10 cellular contexts compared by ENCODE assay signal in genomic region chr11:114164546-114164945, GRCh38.
DNase-seq lines count a peak whose midpoint lies in the region; FAIRE-seq and TF ChIP-seq lines count a peak whose summit lies in the region.
"Had no signal": no experiment of that assay in that cellular context is flagged by ENCODE, and none has a peak within 500 bp of the region (broad histone marks: within the 10 kb centered on the region; RNA-seq: fewer than 3 reads in every experiment).

No MANE protein-coding gene starts in this region.

- no peak for DNase-seq in Peyer's patch
- no peak for DNase-seq in caudate nucleus (lab: John Stamatoyannopoulos, UW)
- DNase-seq in suprapubic skin (ENCODE audit: low spot score in 2 of 2), result no peak
- DNase-seq in NCI-H748 treated with DMSO at 0.1 percent for 48 hours (lab: John Stamatoyannopoulos, UW), result no peak
- DNase-seq in frontal cortex (ENCODE audit: low spot score in 2 of 2), result no peak
- no peak for DNase-seq in urothelium cell line (ENCODE audit: low spot score)
- DNase-seq: activated effector memory CD4-positive, alpha-beta T cell treated with anti-CD3 and anti-CD28 coated beads, Interleukin-2, amount 50 U/mL, for 16 hours; effector memory CD4-positive, alpha-beta T cell; WERI-Rb-1 had no signal

- H3K9me3 ChIP-seq in Peyer's patch (no peaks in the 10 kb centered on the region), muscle layer of duodenum (ENCODE audit: control insufficient read depth in 1 of 2, low read length in 2 of 2) (no peaks in the 10 kb centered on the region), suprapubic skin (no peaks in the 10 kb centered on the region)

- TF ChIP-seq CTCF in Peyer's patch (IDR thresholded peaks at IDR 0.05), result no peak
- no peak for TF ChIP-seq CTCF in suprapubic skin (IDR thresholded peaks at IDR 0.05)

- FAIRE-seq in frontal cortex (lab: Jason Lieb, UNC) (no peak), urothelium cell line (lab: Jason Lieb, UNC) (no peak)

- H3K4me3 ChIP-seq in Peyer's patch (no peak overlapping the region), muscle layer of duodenum (ENCODE audit: low read depth in 1 of 2, low read length in 2 of 2) (peak overlapping the region in 1 of 2 donors; percentile 48), suprapubic skin (no peak overlapping the region)

- TF ChIP-seq POLR2A in Peyer's patch (IDR thresholded peaks at IDR 0.05) (no peak), suprapubic skin (IDR thresholded peaks at IDR 0.05) (no peak)

- H3K27me3 ChIP-seq in Peyer's patch (no peaks in the 10 kb centered on the region), muscle layer of duodenum (ENCODE audit: low read depth, low read length) (no peaks in the 10 kb centered on the region), suprapubic skin (no peaks in the 10 kb centered on the region)

- 89% methylated on average over 9 of the region's 9 CpGs for WGBS in suprapubic skin

- H3K27ac ChIP-seq in Peyer's patch (peak overlapping the region; percentile 77 to 97 (median 92)), caudate nucleus (ENCODE audit: low read depth, low read length) (peak overlapping the region; percentile 98), muscle layer of duodenum (ENCODE audit: low read length) (peak overlapping the region; percentile 97), suprapubic skin (peak overlapping the region; percentile 100)
- H3K27ac ChIP-seq: WERI-Rb-1 had no signal

- H3K4me1 ChIP-seq in Peyer's patch, result peaks cover 30 to 91% (median 66%) of the 10 kb centered on the region in 4 donors
- H3K4me1 ChIP-seq in muscle layer of duodenum (ENCODE audit: control insufficient read depth in 1 of 2, insufficient read depth in 2 of 2, low read length in 2 of 2), result peaks cover 66 to 76% of the 10 kb centered on the region in 2 donors
- H3K4me1 ChIP-seq in suprapubic skin, result peaks cover 96% of the 10 kb centered on the region

- TF ChIP-seq EP300 in suprapubic skin (IDR thresholded peaks at IDR 0.05), result no peak

- H3K36me3 ChIP-seq in Peyer's patch (no peaks in the 10 kb centered on the region), muscle layer of duodenum (ENCODE audit: control insufficient read depth in 1 of 2, insufficient read depth in 2 of 2, low read length in 2 of 2) (peaks cover 0 to 4% of the 10 kb centered on the region in 2 donors), suprapubic skin (no peaks in the 10 kb centered on the region)
- H3K36me3 ChIP-seq: WERI-Rb-1 had no signal
